13 cellular contexts compared by ENCODE assay signal in the genomic region with DNA sequence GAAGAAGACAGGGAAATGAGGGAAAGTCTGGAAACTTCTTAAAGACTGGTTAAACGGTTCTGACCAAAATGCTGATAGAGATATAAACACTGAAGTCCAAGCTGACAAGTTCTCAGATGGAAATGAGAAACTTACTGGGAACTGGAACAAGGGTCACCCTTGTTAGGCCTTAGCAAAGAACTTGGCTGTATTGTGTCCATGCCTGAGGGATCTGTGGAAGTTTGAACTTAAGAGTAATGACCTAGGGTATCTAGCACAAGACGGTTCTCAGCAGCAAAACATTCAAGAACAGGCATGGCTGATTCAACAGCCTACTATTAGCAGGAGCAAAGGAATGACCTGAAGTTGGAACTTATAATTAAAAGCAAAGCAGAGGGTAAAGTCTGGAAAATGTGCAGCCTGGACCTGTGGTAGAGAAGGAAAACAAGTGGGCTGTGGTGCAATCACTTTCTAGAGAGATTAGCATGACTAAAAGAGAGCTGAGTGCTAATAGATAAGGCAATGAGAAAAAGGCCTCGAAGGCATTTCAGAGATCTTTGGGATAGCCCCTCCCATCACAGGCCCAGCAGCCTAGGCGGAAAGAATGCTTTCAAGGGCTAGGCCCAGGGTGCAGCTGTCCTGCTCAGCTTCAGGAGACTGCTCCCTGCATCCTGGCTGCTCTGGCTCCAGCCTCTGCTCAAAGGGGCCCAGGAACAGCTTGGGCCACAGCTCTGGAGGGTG.
DNase-seq lines count a peak whose midpoint lies in the region; ATAC-seq and TF ChIP-seq lines count a peak whose summit lies in the region.
"Had no signal": no experiment of that assay in that cellular context is flagged by ENCODE, and none has a peak within 500 bp of the region (broad histone marks: within the 10 kb centered on the region; RNA-seq: fewer than 3 reads in every experiment).

No MANE protein-coding gene starts in this region.

- H2BK5ac ChIP-seq in mesenchymal stem cell (ENCODE audit: low read depth, low read length, poor library complexity, severe bottlenecking): no peak overlapping the region

- H4K91ac ChIP-seq in mesenchymal stem cell (ENCODE audit: low read length): no peak overlapping the region

- H3K27ac ChIP-seq in Panc1 (ENCODE audit: low read length) (no peak overlapping the region), mesenchymal stem cell (ENCODE audit: low read length, poor library complexity, severe bottlenecking) (no peak overlapping the region)
- H3K27ac ChIP-seq: colonic mucosa, testis had no signal

- no peak overlapping the region for H2BK120ac ChIP-seq in mesenchymal stem cell (ENCODE audit: low read depth, low read length)

- no peak overlapping the region for H3K14ac ChIP-seq in mesenchymal stem cell (ENCODE audit: low read length in 2 of 2)

- WGBS in mesenchymal stem cell: 67% methylated on average over 4 of the region's 4 CpGs

- H3K36me3 ChIP-seq in BE2C: no peaks in the 10 kb centered on the region; the same call in 1 of the 2 replicates
- H3K36me3 ChIP-seq in Panc1 (ENCODE audit: control insufficient read depth, insufficient read depth, low read length): no peaks in the 10 kb centered on the region
- H3K36me3 ChIP-seq in mesenchymal stem cell (ENCODE audit: control insufficient read depth in 1 of 2, insufficient read depth in 2 of 2, low read depth in 1 of 2, low read length in 2 of 2): peaks cover 3 to 78% of the 10 kb centered on the region in 2 experiments
- H3K36me3 ChIP-seq: colonic mucosa had no signal

- CTCF ChIA-PET in Panc1 (lab: Charles Lee): no interaction called here

- no peak overlapping the region for H3K23ac ChIP-seq in mesenchymal stem cell (ENCODE audit: low read length in 2 of 2)

- peaks cover 39% of the 10 kb centered on the region for H3K79me1 ChIP-seq in mesenchymal stem cell (replicated peaks; ENCODE audit: low read length, poor library complexity, severe bottlenecking)

- intact Hi-C loops in Panc1 (cut with micrococcal nuclease; ENCODE audit: unreplicated experiment): no loop called here

- H3K18ac ChIP-seq in mesenchymal stem cell (ENCODE audit: low read depth in 1 of 2, low read length in 2 of 2): no peak overlapping the region

- H2BK15ac ChIP-seq in mesenchymal stem cell (ENCODE audit: low read depth, poor library complexity, severe bottlenecking): no peak overlapping the region

- DNase-seq in BE2C (peak; percentile 76), Panc1 (ENCODE audit: low read depth, low spot score) (no peak), epithelial cell of proximal tubule (ENCODE audit: low read depth) (peak; percentile 25), mesenchymal stem cell (peak; percentile 72), NCI-H446 (lab: John Stamatoyannopoulos, UW) (no peak)
- no peak for DNase-seq in activated naive CD4-positive, alpha-beta T cell treated with anti-CD3 and anti-CD28 coated beads, Interleukin-2, amount 50 U/mL, for 16 hours
- DNase-seq: colonic mucosa, DMS79, NCI-H1930, PC-3, testis had no signal

- no peak overlapping the region for H3K4me3 ChIP-seq in BE2C (ENCODE audit: low read depth, low read length)
- H3K4me3 ChIP-seq in Panc1 (ENCODE audit: low read depth in 2 of 2, low read length in 2 of 2): no peak overlapping the region
- no peak overlapping the region for H3K4me3 ChIP-seq in epithelial cell of proximal tubule (ENCODE audit: low read depth, low read length)
- no peak overlapping the region for H3K4me3 ChIP-seq in mesenchymal stem cell (ENCODE audit: insufficient read depth in 1 of 2, low read depth in 1 of 2, low read length in 2 of 2)
- H3K4me3 ChIP-seq: colonic mucosa, testis had no signal

- no peak overlapping the region for H3K4ac ChIP-seq in mesenchymal stem cell (ENCODE audit: low read depth in 1 of 2, low read length in 2 of 2)

- POLR2A ChIA-PET in Panc1 (lab: Charles Lee): no interaction called here

- in situ Hi-C loops in Panc1 (cut with HindIII; ENCODE audit: low pct_unique_long_range_greater_than_20kb, low sequenced_read_pairs): no loop called here

- H2BK12ac ChIP-seq in mesenchymal stem cell (ENCODE audit: low read length in 2 of 2): no peak overlapping the region

- TF ChIP-seq CTCF in BE2C (IDR thresholded peaks at IDR 0.05; ENCODE audit: low read depth, low read length) (no peak), Panc1 (IDR thresholded peaks at IDR 0.05) (no peak), epithelial cell of proximal tubule (conservative IDR thresholded peaks at IDR 0.05; ENCODE audit: low read depth, low read length) (no peak)

- no peak overlapping the region for H3K4me2 ChIP-seq in mesenchymal stem cell (ENCODE audit: low read length, poor library complexity, severe bottlenecking)

- peaks cover 12% of the 10 kb centered on the region for H3K4me1 ChIP-seq in BE2C
- peaks cover 13% of the 10 kb centered on the region for H3K4me1 ChIP-seq in Panc1 (ENCODE audit: control insufficient read depth, insufficient read depth, low read length)
- peaks cover 1% of the 10 kb centered on the region for H3K4me1 ChIP-seq in mesenchymal stem cell (ENCODE audit: control insufficient read depth, insufficient read depth, low read depth, low read length)
- H3K4me1 ChIP-seq: colonic mucosa, testis had no signal

- no TSS peak for BruUV-seq in Panc1 (replicated peaks; lab: Mats Ljungman, UMichigan)

- no peak overlapping the region for H2AFZ ChIP-seq in mesenchymal stem cell (ENCODE audit: low read depth, low read length)

- H3K9me3 ChIP-seq in BE2C (no peaks in the 10 kb centered on the region), Panc1 (ENCODE audit: control insufficient read depth, insufficient read depth, low read depth, low read length) (no peaks in the 10 kb centered on the region), mesenchymal stem cell (ENCODE audit: control insufficient read depth, low read length) (no peaks in the 10 kb centered on the region)
- H3K9me3 ChIP-seq: colonic mucosa, testis had no signal

- H4K8ac ChIP-seq in mesenchymal stem cell (ENCODE audit: low read length): peak overlapping the region; percentile 69

- H3K27me3 ChIP-seq in BE2C: no peaks in the 10 kb centered on the region
- H3K27me3 ChIP-seq in Panc1 (ENCODE audit: control insufficient read depth, insufficient read depth, low read length): no peaks in the 10 kb centered on the region
- H3K27me3 ChIP-seq in mesenchymal stem cell (ENCODE audit: control insufficient read depth in 1 of 2, insufficient read depth in 1 of 2, low read length in 2 of 2): no peaks in the 10 kb centered on the region
- H3K27me3 ChIP-seq: colonic mucosa, testis had no signal

- no peak overlapping the region for H2AK5ac ChIP-seq in mesenchymal stem cell (ENCODE audit: low read length, severe bottlenecking)

- ATAC-seq in Panc1 (peak; percentile 45; the same call in 1 of the 2 replicates), HG03469 (IDR thresholded peaks at IDR 0.05; ENCODE audit: unreplicated experiment) (no peak), GM19351 (IDR thresholded peaks at IDR 0.05; ENCODE audit: unreplicated experiment) (no peak)
- ATAC-seq: PC-3 had no signal

- H3K9ac ChIP-seq in mesenchymal stem cell (ENCODE audit: low read length): no peak overlapping the region

Comparison
In these comparisons a context has a peak if more than half of its experiments do, and no peak if none do; other contexts are left out.
1. DNase-seq: peak in BE2C (single experiment), epithelial cell of proximal tubule (single experiment) and mesenchymal stem cell (single experiment); none in Panc1 (single experiment), activated naive CD4-positive, alpha-beta T cell treated with anti-CD3 and anti-CD28 coated beads, Interleukin-2, amount 50 U/mL, for 16 hours (single experiment) and NCI-H446 (0 of 2).